In genomic region chr16:19753815-19754643, GRCh38 we compare ENCODE assay signal across 11 cellular contexts. TPM values are rescaled to one million over a fixed set of nuclear protein-coding genes. Genes with fewer than 3 reads are reported as not detected.
A peak's percentile ranks its signal among the peaks of the same experiment; 100 is the strongest.
DNase-seq lines count a peak whose midpoint lies in the region; ATAC-seq and TF ChIP-seq lines count a peak whose summit lies in the region.
"Had no signal": no experiment of that assay in that cellular context is flagged by ENCODE, and none has a peak within 500 bp of the region (broad histone marks: within the 10 kb centered on the region; RNA-seq: fewer than 3 reads in every experiment).

No MANE protein-coding gene starts in this region.

- H3K9me3 ChIP-seq in psoas muscle, result no peaks in the 10 kb centered on the region

- intact Hi-C loops in left cardiac atrium (cut with DNase I), result no loop called here
- intact Hi-C loops in psoas muscle (cut with DNase I), result loop anchor here in 1 of 2 donors (10.0 kb wide), 1 partner anchor 51 kb away; no protein-coding TSS in a partner anchor

- peaks cover 13% of the 10 kb centered on the region for H3K4me1 ChIP-seq in psoas muscle

- TF ChIP-seq CTCF in astrocyte of the cerebellum (IDR thresholded peaks at IDR 0.05; ENCODE audit: low read depth, low read length, missing control alignments), result no peak
- no peak for TF ChIP-seq CTCF in psoas muscle (IDR thresholded peaks at IDR 0.05)

- H3K27me3 ChIP-seq in psoas muscle (ENCODE audit: insufficient read depth in 3 of 3, low read length in 2 of 3), result no peaks in the 10 kb centered on the region

- no peaks in the 10 kb centered on the region for H3K36me3 ChIP-seq in psoas muscle (ENCODE audit: insufficient read depth in 1 of 2, low read depth in 1 of 2)

- H3K4me3 ChIP-seq in astrocyte of the cerebellum (ENCODE audit: low read depth, low read length) (no peak overlapping the region), psoas muscle (no peak overlapping the region)

- ATAC-seq in left cardiac atrium (peak; percentile 59 to 81), psoas muscle (no peak), HG02973 (IDR thresholded peaks at IDR 0.05; ENCODE audit: unreplicated experiment) (no peak), HG02588 (IDR thresholded peaks at IDR 0.05; ENCODE audit: unreplicated experiment) (no peak)
- ATAC-seq: activated T-helper 17 cell treated with anti-CD3 and anti-CD28 coated beads, Interleukin-2, amount 50 U/mL, for 72 hours had no signal

- peak overlapping the region; percentile 53 for H3K27ac ChIP-seq in psoas muscle

- in situ Hi-C loops in astrocyte of the cerebellum (cut with HindIII; ENCODE audit: low sequenced_read_pairs), result no loop called here

- DNase-seq in EL (peak; percentile 65), astrocyte of the cerebellum (ENCODE audit: low read depth) (peak; percentile 43), left cardiac atrium (no peak), psoas muscle (no peak), COLO668 (lab: John Stamatoyannopoulos, UW; ENCODE audit: unreplicated experiment) (no peak)
- no peak for DNase-seq in NK-92 treated with Interleukin-12 subunit alpha and Interleukin-12 subunit beta, amount 100 ng/mL, for 24 hours (lab: John Stamatoyannopoulos, UW)
- DNase-seq: activated CD4-positive, alpha-beta T cell treated with anti-CD3 and anti-CD28 coated beads for 1 hour; C1 segment of cervical spinal cord had no signal

- WGBS in psoas muscle, 3 donors, result 73 to 78% (median 73%) methylated on average over 12 of the region's 12 CpGs

RNA-seq across cellular contexts. Expression of gene IQCK, which starts 36.0 kb away (rescaled TPM):
- total RNA-seq in left cardiac atrium (1 to 10 TPM; 4.3 to 6.6 TPM), psoas muscle (1 to 10 TPM; 4.3 to 9.9 (median 7.3) TPM)
- polyA plus RNA-seq in psoas muscle, result 1 to 10 TPM; 4.9 to 8.8 (median 6.3) TPM

RNA-seq across cellular contexts. Expression of gene KNOP1, which starts 36.0 kb away (rescaled TPM):
- total RNA-seq in left cardiac atrium (1 to 10 TPM; 8.5 to 9.1 TPM), psoas muscle (1 to 10 TPM; 5.9 to 9.7 (median 8.4) TPM)
- 10 to 100 TPM in 2 of 3 donors, 1 to 10 TPM in 1; 9.5 to 14.7 (median 11.6) TPM for polyA plus RNA-seq in psoas muscle

Comparison
In these comparisons a context has a peak if more than half of its experiments do, and no peak if none do; other contexts are left out.
1. DNase-seq: peak in EL (single experiment) and astrocyte of the cerebellum (single experiment); none in left cardiac atrium (single experiment), psoas muscle (0 of 2), NK-92 treated with Interleukin-12 subunit alpha and Interleukin-12 subunit beta, amount 100 ng/mL, for 24 hours (single experiment) and COLO668 (single experiment).
2. ATAC-seq: peak in left cardiac atrium (2 of 2); none in psoas muscle (0 of 4), HG02973 (single experiment) and HG02588 (single experiment).